In the genomic region with DNA sequence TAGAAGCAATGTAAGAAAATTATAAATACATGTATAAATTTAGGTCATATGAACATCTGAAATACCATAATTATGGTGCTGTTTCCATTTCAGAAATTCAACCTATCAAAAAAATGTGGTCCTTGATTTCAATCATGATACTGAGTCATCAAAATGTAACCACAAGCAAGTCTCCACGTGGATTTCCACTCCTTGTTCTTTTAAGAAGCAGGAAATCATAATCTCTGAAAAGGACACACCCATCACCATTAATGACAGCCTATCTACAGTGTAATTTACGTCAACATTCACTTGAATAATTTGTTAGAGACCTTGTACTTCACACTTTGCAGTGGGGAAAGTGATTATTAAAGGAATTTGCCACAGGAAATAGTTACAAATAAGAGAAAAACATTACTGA, we compare ENCODE assay signal across 17 cellular contexts. TPM values are rescaled to one million over a fixed set of nuclear protein-coding genes. Genes with fewer than 3 reads are reported as not detected.
DNase-seq lines count a peak whose midpoint lies in the region; FAIRE-seq and TF ChIP-seq lines count a peak whose summit lies in the region.
"Had no signal": no experiment of that assay in that cellular context is flagged by ENCODE, and none has a peak within 500 bp of the region (broad histone marks: within the 10 kb centered on the region; RNA-seq: fewer than 3 reads in every experiment).

No MANE protein-coding gene starts in this region.

- no peaks in the 10 kb centered on the region for H3K36me3 Mint-ChIP-seq in activated CD4-positive, alpha-beta memory T cell treated with anti-CD3 and anti-CD28 coated beads for 36 hours
- H3K36me3 Mint-ChIP-seq: mesothelial cell of epicardium had no signal

- H3K9me3 Mint-ChIP-seq in activated CD4-positive, alpha-beta memory T cell treated with anti-CD3 and anti-CD28 coated beads for 36 hours, result no peaks in the 10 kb centered on the region
- H3K9me3 Mint-ChIP-seq: activated CD4-positive, alpha-beta T cell treated with anti-CD3 and anti-CD28 coated beads, Interleukin-2, amount 10 ng/mL, durations not matched to agents 7 days and 5 days had no signal

- H3K4me3 Mint-ChIP-seq in activated CD4-positive, alpha-beta memory T cell treated with anti-CD3 and anti-CD28 coated beads for 36 hours, result no peak overlapping the region
- H3K4me3 Mint-ChIP-seq: activated CD4-positive, alpha-beta T cell treated with anti-CD3 and anti-CD28 coated beads, Interleukin-2, amount 10 ng/mL, durations not matched to agents 7 days and 5 days; mesothelial cell of epicardium had no signal

- no peaks in the 10 kb centered on the region for H4K20me1 ChIP-seq in endothelial cell of umbilical vein (replicated peaks; ENCODE audit: control insufficient read depth, extremely low read depth, insufficient read depth, low read length)

- TF ChIP-seq CTCF in RWPE1 (conservative IDR thresholded peaks at IDR 0.05; ENCODE audit: low read depth) (no peak), endothelial cell of umbilical vein (IDR thresholded peaks at IDR 0.05; ENCODE audit: extremely low read depth in 1 of 2, insufficient read depth in 1 of 2, low read depth in 1 of 2, low read length in 2 of 2) (no peak), GM13976 (IDR thresholded peaks at IDR 0.05; ENCODE audit: borderline replicate concordance, control extremely low read depth, extremely low read depth, insufficient read depth, missing control alignments) (no peak)

- FAIRE-seq in endothelial cell of umbilical vein (lab: Jason Lieb, UNC), result no peak

- peaks cover 11% of the 10 kb centered on the region for H3K4me1 ChIP-seq in endothelial cell of umbilical vein (ENCODE audit: control insufficient read depth, extremely low read depth, insufficient read depth, low read length)
- H3K4me1 ChIP-seq: parathyroid adenoma, tibial artery had no signal

- H3K4me2 ChIP-seq in endothelial cell of umbilical vein (ENCODE audit: insufficient read depth, low read length), result peak overlapping the region; percentile 14

- dilution Hi-C loops in endothelial cell of umbilical vein (cut with MboI; ENCODE audit: extremely low pct_ligation_motif_present, low sequenced_read_pairs), result no loop called here

- no peak overlapping the region for H3K4me3 ChIP-seq in endothelial cell of umbilical vein (replicated peaks in 1 of 3; ENCODE audit: insufficient read depth in 1 of 3, low read depth in 1 of 3, low read length in 3 of 3)
- H3K4me3 ChIP-seq: cardiac muscle cell, tibial artery had no signal

- H3K9me1 ChIP-seq in endothelial cell of umbilical vein (replicated peaks; ENCODE audit: control insufficient read depth, extremely low read depth, insufficient read depth, low read length), result no peaks in the 10 kb centered on the region

- no peaks in the 10 kb centered on the region for H3K36me3 ChIP-seq in endothelial cell of umbilical vein (ENCODE audit: control insufficient read depth in 2 of 2, extremely low read depth in 1 of 2, insufficient read depth in 2 of 2, low read length in 2 of 2)
- H3K36me3 ChIP-seq: cardiac muscle cell, tibial artery had no signal

- H3K27ac ChIP-seq in RWPE1 (no peak overlapping the region), endothelial cell of umbilical vein (ENCODE audit: insufficient read depth, low read depth, low read length) (no peak overlapping the region)
- H3K27ac ChIP-seq: 22Rv1, cardiac muscle cell, parathyroid adenoma, tibial artery had no signal

- H3K27me3 ChIP-seq in endothelial cell of umbilical vein (ENCODE audit: control insufficient read depth in 2 of 2, insufficient read depth in 2 of 2, low read length in 2 of 2), result no peaks in the 10 kb centered on the region
- H3K27me3 ChIP-seq: cardiac muscle cell, tibial artery had no signal

- intact Hi-C loops in endothelial cell of umbilical vein (cut with micrococcal nuclease), result no loop called here
- intact Hi-C loops in activated CD4-positive, alpha-beta memory T cell treated with anti-CD3 and anti-CD28 coated beads for 36 hours (cut with micrococcal nuclease), result no loop called here

- CTCF ChIA-PET in RWPE1 (lab: Yijun Ruan, JAX), result no interaction called here
- CTCF ChIA-PET in endothelial cell of umbilical vein (lab: Charles Lee), result no interaction called here
- CTCF ChIA-PET in activated CD4-positive, alpha-beta memory T cell treated with anti-CD3 and anti-CD28 coated beads for 36 hours (lab: Charles Lee), result no interaction called here

- peak; percentile 28 for DNase-seq in DMS153 (lab: John Stamatoyannopoulos, UW)
- DNase-seq in DMS153 treated with DMSO at 0.1 percent for 48 hours (lab: John Stamatoyannopoulos, UW; ENCODE audit: unreplicated experiment), result no peak
- DNase-seq in RWPE1 (ENCODE audit: low spot score), result peak; percentile 81
- DNase-seq in endothelial cell of umbilical vein (ENCODE audit: low read depth, low spot score), result peak; percentile 64
- DNase-seq in renal cortical epithelial cell (ENCODE audit: low read depth), result peak; percentile 69
- DNase-seq in activated CD4-positive, alpha-beta memory T cell treated with anti-CD3 and anti-CD28 coated beads for 36 hours, result no peak
- DNase-seq in GM13976 (ENCODE audit: low spot score), result no peak
- no peak for DNase-seq in activated naive CD4-positive, alpha-beta T cell treated with Interleukin-2 at 50 U/mL for 16 hours
- DNase-seq: activated CD4-positive, alpha-beta T cell treated with anti-CD3 and anti-CD28 coated beads, Interleukin-2, amount 10 ng/mL, durations not matched to agents 7 days and 5 days; activated effector memory CD4-positive, alpha-beta T cell treated with Interleukin-2 at 50 U/mL for 16 hours; COR-L47; T-helper 1 cell; tibial artery had no signal

- no peak overlapping the region for H3K9ac ChIP-seq in endothelial cell of umbilical vein (replicated peaks; ENCODE audit: extremely low read depth, insufficient read depth, low read length)
- H3K9ac ChIP-seq: parathyroid adenoma had no signal

- H2AFZ ChIP-seq in endothelial cell of umbilical vein (ENCODE audit: low read depth, low read length), result peak overlapping the region; percentile 74
- H2AFZ ChIP-seq: parathyroid adenoma had no signal

- H3K79me2 ChIP-seq in endothelial cell of umbilical vein (ENCODE audit: control insufficient read depth, insufficient read depth, low read length), result no peaks in the 10 kb centered on the region
- H3K79me2 ChIP-seq: parathyroid adenoma had no signal

- H3K4me1 Mint-ChIP-seq in activated CD4-positive, alpha-beta memory T cell treated with anti-CD3 and anti-CD28 coated beads for 36 hours (ENCODE audit: low read depth), result peaks cover 2% of the 10 kb centered on the region

- TF ChIP-seq POLR2A in endothelial cell of umbilical vein (IDR thresholded peaks at IDR 0.05; ENCODE audit: low read depth, low read length), result no peak

- H3K9me3 ChIP-seq in endothelial cell of umbilical vein (replicated peaks; ENCODE audit: control insufficient read depth, insufficient read depth, low read length), result no peaks in the 10 kb centered on the region
- H3K9me3 ChIP-seq: tibial artery had no signal

- no TSS peak for BruUV-seq in endothelial cell of umbilical vein (replicated peaks; lab: Mats Ljungman, UMichigan)

- no peaks in the 10 kb centered on the region for H3K27me3 Mint-ChIP-seq in activated CD4-positive, alpha-beta memory T cell treated with anti-CD3 and anti-CD28 coated beads for 36 hours

- in situ Hi-C loops in GM13976 (cut with MboI; ENCODE audit: low sequenced_read_pairs, unreplicated experiment), result no loop called here

- H3K27ac Mint-ChIP-seq in activated CD4-positive, alpha-beta memory T cell treated with anti-CD3 and anti-CD28 coated beads for 36 hours, result no peak overlapping the region
- H3K27ac Mint-ChIP-seq: activated CD4-positive, alpha-beta T cell treated with anti-CD3 and anti-CD28 coated beads, Interleukin-2, amount 10 ng/mL, durations not matched to agents 7 days and 5 days had no signal

- POLR2A ChIA-PET in RWPE1 (lab: Yijun Ruan, JAX; ENCODE audit: low non-redundant PET) (no interaction called here), endothelial cell of umbilical vein (lab: Charles Lee) (no interaction called here)
- POLR2A ChIA-PET in activated CD4-positive, alpha-beta memory T cell treated with anti-CD3 and anti-CD28 coated beads for 36 hours (lab: Charles Lee), result no interaction called here

TF ChIP-seq in endothelial cell of umbilical vein, 7 proteins besides CTCF, POLR2A, EP300 and RAD21:
- TF ChIP-seq FOS (IDR thresholded peaks at IDR 0.05; ENCODE audit: borderline replicate concordance, insufficient read depth, low read length), result peak; percentile 40
- TF ChIP-seq JUN (IDR thresholded peaks at IDR 0.05; ENCODE audit: borderline replicate concordance, insufficient read depth, insufficient read length, low read depth), result no peak

RNA-seq across cellular contexts. Expression of a gene that starts 17.7 kb away (rescaled TPM):
- total RNA-seq in endothelial cell of umbilical vein, result 79.3 and 82.7 TPM in 2 replicates
- 22.8 and 28.4 TPM in 2 replicates for polyA plus RNA-seq in endothelial cell of umbilical vein
- polyA plus RNA-seq in endothelial cell of umbilical vein (2011; cell fraction: cytosol; rRNA removed), result 19.6 and 23.6 TPM in 2 replicates
- polyA plus RNA-seq in endothelial cell of umbilical vein (2011; cell fraction: nucleus; rRNA removed), result 65.9 and 76.9 TPM in 2 replicates
- 39.1 and 58.9 TPM in 2 replicates for polyA plus RNA-seq in endothelial cell of umbilical vein (2012)
- 263 and 304 TPM in 2 replicates for polyA minus RNA-seq in endothelial cell of umbilical vein
- polyA minus RNA-seq in endothelial cell of umbilical vein (2011; cell fraction: cytosol; rRNA and poly(A)+ RNA removed), result 59.9 TPM
- polyA minus RNA-seq in endothelial cell of umbilical vein (2011; cell fraction: nucleus; rRNA and poly(A)+ RNA removed), result 162 and 225 TPM in 2 replicates
- total RNA-seq in renal cortical epithelial cell, result 2.9 and 11.1 TPM in 2 replicates
- total RNA-seq in activated CD4-positive, alpha-beta memory T cell treated with anti-CD3 and anti-CD28 coated beads for 36 hours, result 1 to 10 TPM; 3.2 to 3.4 TPM

Comparison
In these comparisons a context has a peak if more than half of its experiments do, and no peak if none do; other contexts are left out.
1. DNase-seq: peak in DMS153 (single experiment), RWPE1 (single experiment), endothelial cell of umbilical vein (single experiment) and renal cortical epithelial cell (single experiment); none in DMS153 treated with DMSO at 0.1 percent for 48 hours (single experiment), activated CD4-positive, alpha-beta memory T cell treated with anti-CD3 and anti-CD28 coated beads for 36 hours (single experiment), GM13976 (single experiment) and activated naive CD4-positive, alpha-beta T cell treated with Interleukin-2 at 50 U/mL for 16 hours (single experiment).